21 cellular contexts compared by ENCODE assay signal in genomic region chr10:59829024-59829423, GRCh38.
DNase-seq lines count a peak whose midpoint lies in the region; ATAC-seq and TF ChIP-seq lines count a peak whose summit lies in the region.
"Had no signal": no experiment of that assay in that cellular context is flagged by ENCODE, and none has a peak within 500 bp of the region (broad histone marks: within the 10 kb centered on the region; RNA-seq: fewer than 3 reads in every experiment).

No MANE protein-coding gene starts in this region.

- no peak overlapping the region for H3K4me3 ChIP-seq in cardiac muscle cell
- H3K4me3 ChIP-seq in BE2C (ENCODE audit: low read depth, low read length) = no peak overlapping the region
- H3K4me3 ChIP-seq: body of pancreas, heart left ventricle had no signal

- peak overlapping the region; percentile 69 for H3K27ac Mint-ChIP-seq in activated T-helper 2 cell treated with anti-CD3 and anti-CD28 coated beads, Interferon-gamma antibody, Interleukin-2, Interleukin-4, amounts not matched to agents 10 μg/mL and 5 μg/mL and 100 μg/mL, durations not matched to agents 14 hours and 24 hours and 36 hours

- H3K9me3 ChIP-seq in cardiac muscle cell (ENCODE audit: low read depth) (no peaks in the 10 kb centered on the region), BE2C (no peaks in the 10 kb centered on the region)
- H3K9me3 ChIP-seq: body of pancreas, heart left ventricle had no signal

- ATAC-seq in HG02763 (IDR thresholded peaks at IDR 0.05; ENCODE audit: unreplicated experiment) = peak; percentile 55
- ATAC-seq: body of pancreas; heart left ventricle; stimulated activated naive CD8-positive, alpha-beta T cell treated with anti-CD3 and anti-CD28 coated beads, Interleukin-15, Interleukin-2, amounts not matched to agents 100 U/mL and 50 U/mL, for 24 hours; WTC11 had no signal

- H3K4me1 Mint-ChIP-seq in activated T-helper 2 cell treated with anti-CD3 and anti-CD28 coated beads, Interferon-gamma antibody, Interleukin-2, Interleukin-4, amounts not matched to agents 10 μg/mL and 5 μg/mL and 100 μg/mL, durations not matched to agents 14 hours and 24 hours and 36 hours (ENCODE audit: low read depth) = peaks cover 47% of the 10 kb centered on the region
- H3K4me1 Mint-ChIP-seq: nephron progenitor cell had no signal

- peak overlapping the region; percentile 27 for H3K27ac ChIP-seq in cardiac muscle cell
- H3K27ac ChIP-seq: body of pancreas, heart left ventricle had no signal

- TF ChIP-seq CTCF in cardiac muscle cell (IDR thresholded peaks at IDR 0.05; ENCODE audit: low read depth, low read length) (no peak), BE2C (IDR thresholded peaks at IDR 0.05; ENCODE audit: low read depth, low read length) (no peak)

- H3K36me3 ChIP-seq in cardiac muscle cell (no peaks in the 10 kb centered on the region), BE2C (peaks cover 11% of the 10 kb centered on the region; the same call in 1 of the 2 replicates)

- H3K4me3 Mint-ChIP-seq in activated T-helper 2 cell treated with anti-CD3 and anti-CD28 coated beads, Interferon-gamma antibody, Interleukin-2, Interleukin-4, amounts not matched to agents 10 μg/mL and 5 μg/mL and 100 μg/mL, durations not matched to agents 14 hours and 24 hours and 36 hours (ENCODE audit: low read depth) = no peak overlapping the region
- H3K4me3 Mint-ChIP-seq: activated CD8-positive, alpha-beta memory T cell treated with anti-CD3 and anti-CD28 coated beads, Interleukin-2, amount 10 ng/mL, durations not matched to agents 7 days and 5 days; CD4-positive, alpha-beta memory T cell; nephron progenitor cell; WTC11 had no signal

- no peaks in the 10 kb centered on the region for H3K27me3 Mint-ChIP-seq in activated T-helper 2 cell treated with anti-CD3 and anti-CD28 coated beads, Interferon-gamma antibody, Interleukin-2, Interleukin-4, amounts not matched to agents 10 μg/mL and 5 μg/mL and 100 μg/mL, durations not matched to agents 14 hours and 24 hours and 36 hours (ENCODE audit: low read depth)
- H3K27me3 Mint-ChIP-seq: activated CD8-positive, alpha-beta memory T cell treated with anti-CD3 and anti-CD28 coated beads, Interleukin-2, amount 10 ng/mL, durations not matched to agents 7 days and 5 days; CD4-positive, alpha-beta memory T cell had no signal

- intact Hi-C loops in cardiac septum (cut with DNase I) = no loop called here
- intact Hi-C loops in activated T-helper 2 cell treated with anti-CD3 and anti-CD28 coated beads, Interferon-gamma antibody, Interleukin-2, Interleukin-4, amounts not matched to agents 10 μg/mL and 5 μg/mL and 100 μg/mL, durations not matched to agents 14 hours and 24 hours and 36 hours (cut with micrococcal nuclease) = loop anchor here (1.0 kb wide), 2 partner anchors 52 to 78 kb away; no protein-coding TSS in a partner anchor

- H3K36me3 Mint-ChIP-seq in activated T-helper 2 cell treated with anti-CD3 and anti-CD28 coated beads, Interferon-gamma antibody, Interleukin-2, Interleukin-4, amounts not matched to agents 10 μg/mL and 5 μg/mL and 100 μg/mL, durations not matched to agents 14 hours and 24 hours and 36 hours (ENCODE audit: low read depth) = peaks cover 71% of the 10 kb centered on the region

- peaks cover 10% of the 10 kb centered on the region for H3K4me1 ChIP-seq in cardiac muscle cell (ENCODE audit: low read depth)
- H3K4me1 ChIP-seq in BE2C = no peaks in the 10 kb centered on the region
- H3K4me1 ChIP-seq: body of pancreas had no signal

- peaks cover 6% of the 10 kb centered on the region for H3K9me3 Mint-ChIP-seq in activated T-helper 2 cell treated with anti-CD3 and anti-CD28 coated beads, Interferon-gamma antibody, Interleukin-2, Interleukin-4, amounts not matched to agents 10 μg/mL and 5 μg/mL and 100 μg/mL, durations not matched to agents 14 hours and 24 hours and 36 hours
- H3K9me3 Mint-ChIP-seq: CD4-positive, alpha-beta memory T cell; nephron progenitor cell; WTC11 had no signal

- DNase-seq in cardiac muscle cell (ENCODE audit: low read depth in 1 of 2, low spot score in 1 of 2) = no peak
- no peak for DNase-seq in cardiac septum (ENCODE audit: low spot score)
- DNase-seq in activated T-helper 2 cell treated with anti-CD3 and anti-CD28 coated beads, Interferon-gamma antibody, Interleukin-2, Interleukin-4, amounts not matched to agents 10 μg/mL and 5 μg/mL and 100 μg/mL, durations not matched to agents 14 hours and 24 hours and 36 hours (ENCODE audit: low spot score) = no peak
- DNase-seq in medulla oblongata (ENCODE audit: extremely low spot score) = no peak
- no peak for DNase-seq in activated CD8-positive, alpha-beta memory T cell treated with anti-CD3 and anti-CD28 coated beads, Interleukin-2, amount 50 U/mL, for 48 hours
- DNase-seq in BE2C = no peak
- no peak for DNase-seq in NCI-H1092 (lab: John Stamatoyannopoulos, UW)
- DNase-seq: activated CD8-positive, alpha-beta memory T cell treated with anti-CD3 and anti-CD28 coated beads, Interleukin-2, amount 10 ng/mL, durations not matched to agents 7 days and 5 days; activated naive CD4-positive, alpha-beta T cell treated with anti-CD3 and anti-CD28 coated beads, Interleukin-2, amount 50 U/mL, for 16 hours; body of pancreas; CD4-positive, alpha-beta memory T cell; dermis blood vessel endothelial cell; heart left ventricle; islet precursor cell; mesendoderm; NCI-H146; nephron progenitor cell; Right ventricle myocardium superior; stimulated activated naive CD8-positive, alpha-beta T cell treated with anti-CD3 and anti-CD28 coated beads, Interleukin-15, Interleukin-2, amounts not matched to agents 100 U/mL and 50 U/mL, for 24 hours had no signal

- H3K27me3 ChIP-seq in cardiac muscle cell (no peaks in the 10 kb centered on the region), BE2C (no peaks in the 10 kb centered on the region)
- H3K27me3 ChIP-seq: body of pancreas, heart left ventricle had no signal
